In genomic region chr20:50772418-50773185, GRCh38 we compare ENCODE assay signal across 16 cellular contexts.
"Had no signal": no experiment of that assay in that cellular context is flagged by ENCODE, and none has a peak within 500 bp of the region (broad histone marks: within the 10 kb centered on the region; RNA-seq: fewer than 3 reads in every experiment).

No MANE protein-coding gene starts in this region.

- ATAC-seq: naive thymus-derived CD4-positive, alpha-beta T cell; T-cell; WTC11 had no signal

- H3K27ac Mint-ChIP-seq: activated CD4-positive, alpha-beta T cell treated with anti-CD3 and anti-CD28 coated beads, Interleukin-2, amount 10 ng/mL, durations not matched to agents 7 days and 5 days; activated naive CD8-positive, alpha-beta T cell treated with anti-CD3 and anti-CD28 coated beads for 36 hours; activated T-cell treated with anti-CD3 and anti-CD28 coated beads, Interleukin-2, amount 50 U/mL, for 24 hours; naive thymus-derived CD4-positive, alpha-beta T cell; stimulated activated naive CD8-positive, alpha-beta T cell treated with anti-CD3 and anti-CD28 coated beads, Interleukin-15, Interleukin-2, amounts not matched to agents 100 ng/mL and 50 ng/mL, for 24 hours; T-cell; WTC11 had no signal

- H3K4me1 ChIP-seq: right atrium auricular region had no signal

- H3K36me3 ChIP-seq: brain microvascular endothelial cell, neutrophil, right atrium auricular region had no signal

- H3K4me3 Mint-ChIP-seq: activated CD4-positive, alpha-beta T cell treated with anti-CD3 and anti-CD28 coated beads, Interleukin-2, amount 10 ng/mL, durations not matched to agents 7 days and 5 days; activated naive CD8-positive, alpha-beta T cell treated with anti-CD3 and anti-CD28 coated beads for 36 hours; activated T-cell treated with anti-CD3 and anti-CD28 coated beads, Interleukin-2, amount 50 U/mL, for 24 hours; naive thymus-derived CD4-positive, alpha-beta T cell; stimulated activated naive CD8-positive, alpha-beta T cell treated with anti-CD3 and anti-CD28 coated beads, Interleukin-15, Interleukin-2, amounts not matched to agents 100 ng/mL and 50 ng/mL, for 24 hours; T-cell; WTC11 had no signal

- DNase-seq: activated CD4-positive, alpha-beta T cell treated with anti-CD3 and anti-CD28 coated beads, Interleukin-2, amount 10 ng/mL, durations not matched to agents 7 days and 5 days; activated gamma-delta T cell; activated naive CD8-positive, alpha-beta T cell treated with anti-CD3 and anti-CD28 coated beads for 36 hours; activated T-cell treated with anti-CD3 and anti-CD28 coated beads, Interleukin-2, amount 50 U/mL, for 24 hours; brain microvascular endothelial cell; dermis blood vessel endothelial cell; hippocampal formation; naive thymus-derived CD4-positive, alpha-beta T cell; stimulated activated CD4-positive, alpha-beta T cell treated with anti-CD3 and anti-CD28 coated beads, Interleukin-2, amount 100 ng/mL, for 24 hours; T-cell; T1000 had no signal

- H3K4me3 ChIP-seq: lung, right atrium auricular region had no signal

- H3K27ac ChIP-seq: brain microvascular endothelial cell, neutrophil, right atrium auricular region had no signal

- H3K36me3 Mint-ChIP-seq: activated naive CD8-positive, alpha-beta T cell treated with anti-CD3 and anti-CD28 coated beads for 36 hours; naive thymus-derived CD4-positive, alpha-beta T cell; T-cell; WTC11 had no signal

- H3K9me3 ChIP-seq: neutrophil, right atrium auricular region had no signal

- H3K27me3 Mint-ChIP-seq: activated naive CD8-positive, alpha-beta T cell treated with anti-CD3 and anti-CD28 coated beads for 36 hours; activated T-cell treated with anti-CD3 and anti-CD28 coated beads, Interleukin-2, amount 50 U/mL, for 24 hours; stimulated activated naive CD8-positive, alpha-beta T cell treated with anti-CD3 and anti-CD28 coated beads, Interleukin-15, Interleukin-2, amounts not matched to agents 100 ng/mL and 50 ng/mL, for 24 hours had no signal

- H3K4me1 Mint-ChIP-seq: activated CD4-positive, alpha-beta T cell treated with anti-CD3 and anti-CD28 coated beads, Interleukin-2, amount 10 ng/mL, durations not matched to agents 7 days and 5 days; naive thymus-derived CD4-positive, alpha-beta T cell; T-cell had no signal

- H3K27me3 ChIP-seq: brain microvascular endothelial cell, right atrium auricular region had no signal

- H3K9me3 Mint-ChIP-seq: activated CD4-positive, alpha-beta T cell treated with anti-CD3 and anti-CD28 coated beads, Interleukin-2, amount 10 ng/mL, durations not matched to agents 7 days and 5 days; activated naive CD8-positive, alpha-beta T cell treated with anti-CD3 and anti-CD28 coated beads for 36 hours; activated T-cell treated with anti-CD3 and anti-CD28 coated beads, Interleukin-2, amount 50 U/mL, for 24 hours; naive thymus-derived CD4-positive, alpha-beta T cell; stimulated activated naive CD8-positive, alpha-beta T cell treated with anti-CD3 and anti-CD28 coated beads, Interleukin-15, Interleukin-2, amounts not matched to agents 100 ng/mL and 50 ng/mL, for 24 hours; T-cell; WTC11 had no signal
